Comparison of ENCODE assay signal across 10 cellular contexts in the genomic region with DNA sequence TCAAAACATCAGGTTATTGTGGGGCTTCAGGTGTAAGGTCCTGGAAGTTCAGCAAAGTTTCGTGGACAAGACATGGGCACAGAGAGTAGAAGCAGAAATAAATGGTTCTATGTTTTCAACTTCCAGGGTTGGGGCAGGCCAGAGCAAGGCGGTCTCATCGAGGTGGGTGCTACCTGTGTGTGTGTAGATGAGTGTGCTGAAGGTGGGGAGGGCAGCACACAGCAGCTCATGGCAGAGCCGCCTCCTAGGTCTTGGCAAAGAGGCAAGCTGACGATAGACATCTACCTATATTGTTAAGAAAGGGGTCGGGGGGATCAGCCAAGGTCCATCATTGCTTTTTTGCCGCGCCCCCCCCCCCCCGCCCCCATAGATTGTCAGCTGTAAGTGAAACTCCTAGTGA. TPM values are rescaled to one million over a fixed set of nuclear protein-coding genes. Genes with fewer than 3 reads are reported as not detected.
DNase-seq lines count a peak whose midpoint lies in the region; ATAC-seq, FAIRE-seq and TF ChIP-seq lines count a peak whose summit lies in the region.
"Had no signal": no experiment of that assay in that cellular context is flagged by ENCODE, and none has a peak within 500 bp of the region (broad histone marks: within the 10 kb centered on the region; RNA-seq: fewer than 3 reads in every experiment).

No MANE protein-coding gene starts in this region.

- H3K4me3 Mint-ChIP-seq in nephron progenitor cell, result no peak overlapping the region

- H3K27me3 ChIP-seq in AG04450 (ENCODE audit: control insufficient read depth, insufficient read depth, low read length), result no peaks in the 10 kb centered on the region
- no peaks in the 10 kb centered on the region for H3K27me3 ChIP-seq in HCT116 (ENCODE audit: insufficient read depth, low read length)
- no peaks in the 10 kb centered on the region for H3K27me3 ChIP-seq in K562 (ENCODE audit: control insufficient read depth in 2 of 2, insufficient read depth in 2 of 2, low read length in 2 of 2)

- intact Hi-C loops in HCT116 (cut with micrococcal nuclease) (loop anchor here (2.0 to 10.0 kb wide), 3 partner anchors 185 to 645 kb away; no protein-coding TSS in a partner anchor), K562 (cut with micrococcal nuclease) (loop anchor here (1.0 to 5.0 kb wide), 2 partner anchors 167 to 185 kb away; a partner anchor contains a TSS)

- POLR2A ChIA-PET in AG04450 (lab: Yijun Ruan, JAX), result no interaction called here
- POLR2A ChIA-PET in HCT116 (lab: Charles Lee), result no interaction called here
- POLR2A ChIA-PET in K562 (lab: Yijun Ruan, JAX), result interaction anchor here (1.1 to 1.2 kb wide), 2 partner anchors 11 to 52 kb away, joined by 3 to 5 read pairs; a partner anchor contains a TSS

- H3K36me3 Mint-ChIP-seq in nephron progenitor cell (ENCODE audit: low read depth), result peaks cover 25% of the 10 kb centered on the region

- TF ChIP-seq POLR2A in HCT116 (IDR thresholded peaks at IDR 0.05; ENCODE audit: borderline replicate concordance, extremely low read depth, insufficient read depth, insufficient read length), result no peak
- no peak for TF ChIP-seq POLR2A in K562 (conservative IDR thresholded peaks at IDR 0.05)

- peaks cover 16 to 50% of the 10 kb centered on the region in 2 experiments for H3K4me1 ChIP-seq in HCT116 (ENCODE audit: control insufficient read depth in 1 of 2, insufficient read depth in 2 of 2, low read length in 2 of 2)
- H3K4me1 ChIP-seq in K562 (replicated peaks in 1 of 2; ENCODE audit: control insufficient read depth in 2 of 2, insufficient read depth in 2 of 2, low read length in 2 of 2), result peaks cover 16 to 26% of the 10 kb centered on the region in 2 experiments

- H3K9ac ChIP-seq in HCT116 (ENCODE audit: low read length) (no peak overlapping the region), K562 (ENCODE audit: insufficient read depth in 1 of 2, low read depth in 2 of 2, low read length in 2 of 2) (peak overlapping the region in 1 of 2 experiments; percentile 78; a peak in 2 of 4 replicates)

- ATAC-seq in HCT116 (no peak), K562 (no peak), HG02852 (IDR thresholded peaks at IDR 0.05; ENCODE audit: unreplicated experiment) (no peak), GM21526 (IDR thresholded peaks at IDR 0.05; ENCODE audit: low FRiP score, unreplicated experiment) (no peak)

- no peaks in the 10 kb centered on the region for H3K9me1 ChIP-seq in K562 (ENCODE audit: control insufficient read depth, insufficient read depth, low read length)

- no peaks in the 10 kb centered on the region; the same call in 1 of the 2 replicates for H3K9me3 ChIP-seq in AG04450 (ENCODE audit: control insufficient read depth, insufficient read depth, low read length)
- H3K9me3 ChIP-seq in HCT116 (ENCODE audit: control insufficient read depth in 1 of 2, insufficient read depth in 1 of 2, low read depth in 1 of 2, low read length in 2 of 2), result no peaks in the 10 kb centered on the region
- no peaks in the 10 kb centered on the region for H3K9me3 ChIP-seq in K562 (replicated peaks; ENCODE audit: control insufficient read depth, insufficient read depth, low read depth, low read length)

- H3K36me3 ChIP-seq in HCT116 (ENCODE audit: control insufficient read depth in 1 of 2, insufficient read depth in 2 of 2, low read length in 2 of 2) (peaks cover 9 to 13% of the 10 kb centered on the region in 2 experiments; a peak in 3 of 4 replicates), K562 (ENCODE audit: control insufficient read depth, insufficient read depth, low read length) (peaks cover 58% of the 10 kb centered on the region)

- in situ Hi-C loops in K562 (cut with MboI), result no loop called here

- peak overlapping the region; percentile 95 for H3K27ac Mint-ChIP-seq in nephron progenitor cell

- H3K4me2 ChIP-seq in HCT116 (ENCODE audit: low read length) (peak overlapping the region; percentile 92), K562 (ENCODE audit: insufficient read depth, low read length) (no peak overlapping the region)

- TF ChIP-seq EP300 in K562 (IDR thresholded peaks at IDR 0.05; ENCODE audit: low read length), result no peak

- peaks cover 64% of the 10 kb centered on the region for H3K4me1 Mint-ChIP-seq in nephron progenitor cell

- no peaks in the 10 kb centered on the region for H3K9me2 ChIP-seq in HCT116 (ENCODE audit: insufficient read depth)

- H3K27ac ChIP-seq in AG04450 (ENCODE audit: low read depth, low read length) (peak overlapping the region; percentile 57), HCT116 (ENCODE audit: low read depth, low read length) (no peak overlapping the region), K562 (ENCODE audit: extremely low read depth, low read depth, low read length) (peak overlapping the region; percentile 16; the same call in 1 of the 3 replicates)

- no peaks in the 10 kb centered on the region for H4K20me1 ChIP-seq in HCT116 (ENCODE audit: insufficient read depth)
- H4K20me1 ChIP-seq in K562 (replicated peaks; ENCODE audit: control insufficient read depth, insufficient read depth, low read length), result peaks cover 10% of the 10 kb centered on the region; the same call in 1 of the 2 replicates

- no peaks in the 10 kb centered on the region for H3K9me3 Mint-ChIP-seq in nephron progenitor cell

- H3K4me3 ChIP-seq in AG04450 (ENCODE audit: low read depth, low read length), result no peak overlapping the region
- H3K4me3 ChIP-seq in HCT116 (replicated peaks in 1 of 2; ENCODE audit: low read depth in 1 of 2, low read length in 2 of 2), result no peak overlapping the region
- no peak overlapping the region for H3K4me3 ChIP-seq in K562

- no peak for DNase-seq in AG04450 (ENCODE audit: low read depth, low spot score)
- no peak for DNase-seq in HCT116 (ENCODE audit: low read depth, low spot score)
- DNase-seq in K562 (ENCODE audit: extremely low read depth in 1 of 4, low spot score in 3 of 4), result no peak
- no peak for DNase-seq in nephron progenitor cell
- DNase-seq in NCI-H774 (lab: John Stamatoyannopoulos, UW), result no peak
- no peak for DNase-seq in NCI-H1417 treated with DMSO at 0.1 percent for 48 hours (lab: John Stamatoyannopoulos, UW)
- DNase-seq: effector CD8-positive, alpha-beta T cell had no signal

- peaks cover 13% of the 10 kb centered on the region for H3K79me2 ChIP-seq in HCT116 (ENCODE audit: insufficient read depth, low read length)
- peaks cover 33% of the 10 kb centered on the region for H3K79me2 ChIP-seq in K562 (ENCODE audit: control insufficient read depth, insufficient read depth, low read length)

- BruUV-seq in HCT116 (replicated peaks; lab: Mats Ljungman, UMichigan) (no TSS peak), K562 (replicated peaks; lab: Mats Ljungman, UMichigan) (no TSS peak)

- TF ChIP-seq CTCF in AG04450 (IDR thresholded peaks at IDR 0.05; ENCODE audit: low read depth, low read length), result no peak
- TF ChIP-seq CTCF in HCT116 (IDR thresholded peaks at IDR 0.05 in 2 of 3, conservative IDR thresholded peaks at IDR 0.05 in 1 of 3; ENCODE audit: borderline replicate concordance in 1 of 3, insufficient read depth in 1 of 3, low read depth in 2 of 3, low read length in 2 of 3), result no peak
- TF ChIP-seq CTCF in K562 (IDR thresholded peaks at IDR 0.05 in 2 of 3, conservative IDR thresholded peaks at IDR 0.05 in 1 of 3; ENCODE audit: insufficient read depth in 2 of 3, low read depth in 1 of 3, low read length in 3 of 3), result no peak
- TF ChIP-seq CTCF in nephron progenitor cell (IDR thresholded peaks at IDR 0.05), result no peak

- FAIRE-seq in K562 (lab: Jason Lieb, UNC), result no peak
- FAIRE-seq: H1 had no signal

- 84% methylated on average over 8 of the region's 9 CpGs for WGBS in K562 (ENCODE audit: insufficient coverage, low coverage, missing lambda C conversion rate)

- TF ChIP-seq RAD21 in HCT116 (IDR thresholded peaks at IDR 0.05; ENCODE audit: low read depth), result no peak
- no peak for TF ChIP-seq RAD21 in K562 (CRISPR knock-in tag; conservative IDR thresholded peaks at IDR 0.05 in 1 of 2, IDR thresholded peaks at IDR 0.05 in 1 of 2)

- no peak overlapping the region for H2AFZ ChIP-seq in HCT116 (ENCODE audit: low read depth, low read length, poor library complexity, severe bottlenecking)
- no peak overlapping the region for H2AFZ ChIP-seq in K562 (ENCODE audit: low read depth, low read length)

- CTCF ChIA-PET in AG04450 (lab: Charles Lee) (interaction anchor here (0.9 to 2.8 kb wide), 4 partner anchors 10 to 189 kb away, joined by 3 to 22 read pairs (median 6); no protein-coding TSS in a partner anchor), HCT116 (lab: Charles Lee) (interaction anchor here (1.1 kb wide), 1 partner anchor 186 kb away, joined by 3 read pairs; no protein-coding TSS in a partner anchor), K562 (lab: Yijun Ruan, JAX; ENCODE audit: low intra/inter-chr PET ratio) (no interaction called here)

- H3K27me3 Mint-ChIP-seq in nephron progenitor cell (ENCODE audit: low read depth, poor library complexity), result no peaks in the 10 kb centered on the region

- RAD21 ChIA-PET in HCT116 (lab: Charles Lee; ENCODE audit: low non-redundant PET in 1 of 2, low total read pairs in 2 of 2, uncharacterized antibody in 2 of 2, unreplicated experiment in 2 of 2), result no interaction called here

RNA-seq across cellular contexts. Expression of a gene that starts 3.8 kb away (rescaled TPM):
- polyA plus RNA-seq in AG04450 (2011; rRNA removed), result 35.4 and 38.8 TPM in 2 replicates
- polyA minus RNA-seq in AG04450 (2011; rRNA and poly(A)+ RNA removed), result 12.2 and 15.5 TPM in 2 replicates
- 13.5 TPM for total RNA-seq in HCT116 (2021; ENCODE audit: unreplicated experiment)
- 16.5 and 19.4 TPM in 2 replicates for polyA plus RNA-seq in HCT116 (2012)
- 54.0 and 133 TPM in 2 replicates for total RNA-seq in K562 (2011; cell fraction: chromatin; rRNA removed; ENCODE audit: low replicate concordance)
- total RNA-seq in K562 (2011; cell fraction: nucleolus; rRNA removed), result 129 and 138 TPM in 2 replicates
- total RNA-seq in K562 (2011; cell fraction: nucleoplasm; rRNA removed), result 74.5 and 88.1 TPM in 2 replicates
- total RNA-seq in K562 (2014; rRNA removed), result 61.1 and 72.5 TPM in 2 replicates
- 16.8 and 21.2 TPM in 2 replicates for total RNA-seq in K562 (2014; rRNA removed; fragmentation: Illumina TruSeq; extraction: Trizol)
- 21.1 and 22.2 TPM in 2 replicates for total RNA-seq in K562 (2015; rRNA removed; fragmentation: Illumina TruSeq; extraction: Trizol)
- 52.5 and 56.7 TPM in 2 replicates for total RNA-seq in K562 (2021)
- polyA plus RNA-seq in K562 (2011; rRNA removed), result 70.4 and 85.1 TPM in 2 replicates
- 83.0 and 103 TPM in 2 replicates for polyA plus RNA-seq in K562 (2011; cell fraction: cytosol; rRNA removed)
- polyA plus RNA-seq in K562 (2011; cell fraction: nucleus; rRNA removed), result 376 and 417 TPM in 2 replicates
- polyA plus RNA-seq in K562 (2012), result 48.9 and 65.7 TPM in 2 replicates
- 34.8 and 40.4 TPM in 2 replicates for polyA plus RNA-seq in K562 (2014; fragmentation: Illumina TruSeq; extraction: Trizol)
- polyA plus RNA-seq in K562 (2014; fragmentation: Nextera tagmentation; extraction: Ambion mirVana), result 10 to 100 TPM; 13.9 to 15.7 TPM
- polyA plus RNA-seq in K562 (2014; rRNA removed), result 107 TPM in 2 replicates
- polyA minus RNA-seq in K562 (2011; rRNA and poly(A)+ RNA removed), result 15.0 and 17.4 TPM in 2 replicates
- polyA minus RNA-seq in K562 (2011; cell fraction: cytosol; rRNA and poly(A)+ RNA removed), result 10.5 and 14.7 TPM in 2 replicates
- polyA minus RNA-seq in K562 (2011; cell fraction: nucleus; rRNA and poly(A)+ RNA removed), result 32.3 and 39.1 TPM in 2 replicates

RNA-seq across cellular contexts. Expression of a gene that starts 3.9 kb away (rescaled TPM):
- polyA plus RNA-seq in AG04450 (2011; rRNA removed) (135 and 158 TPM in 2 replicates), K562 (2011; rRNA removed) (306 and 340 TPM in 2 replicates), K562 (2014; fragmentation: Illumina TruSeq; extraction: Trizol) (313 and 379 TPM in 2 replicates), K562 (2014; fragmentation: Nextera tagmentation; extraction: Ambion mirVana) (10 to 100 TPM; 40.1 to 63.7 TPM), K562 (2014; rRNA removed) (484 and 583 TPM in 2 replicates)
- polyA minus RNA-seq in AG04450 (2011; rRNA and poly(A)+ RNA removed), result 84.1 and 108 TPM in 2 replicates
- total RNA-seq in HCT116 (2021; ENCODE audit: unreplicated experiment) (223 TPM), K562 (2014; rRNA removed) (330 and 397 TPM in 2 replicates), K562 (2014; rRNA removed; fragmentation: Illumina TruSeq; extraction: Trizol) (240 and 288 TPM in 2 replicates), K562 (2015; rRNA removed; fragmentation: Illumina TruSeq; extraction: Trizol) (336 and 342 TPM in 2 replicates), K562 (2021) (357 and 376 TPM in 2 replicates)
- polyA plus RNA-seq in HCT116 (2012), result 181 and 221 TPM in 2 replicates
- 48.2 and 87.9 TPM in 2 replicates for total RNA-seq in K562 (2011; cell fraction: chromatin; rRNA removed; ENCODE audit: low replicate concordance)
- total RNA-seq in K562 (2011; cell fraction: nucleolus; rRNA removed), result 113 and 136 TPM in 2 replicates
- total RNA-seq in K562 (2011; cell fraction: nucleoplasm; rRNA removed), result 88.0 and 98.6 TPM in 2 replicates
- polyA plus RNA-seq in K562 (2011; cell fraction: cytosol; rRNA removed), result 419 and 903 TPM in 2 replicates
- polyA plus RNA-seq in K562 (2011; cell fraction: nucleus; rRNA removed), result 140 and 180 TPM in 2 replicates
- polyA plus RNA-seq in K562 (2012), result 250 and 264 TPM in 2 replicates
- polyA minus RNA-seq in K562 (2011; rRNA and poly(A)+ RNA removed), result 122 and 169 TPM in 2 replicates
- 115 and 142 TPM in 2 replicates for polyA minus RNA-seq in K562 (2011; cell fraction: cytosol; rRNA and poly(A)+ RNA removed)
- 52.6 and 54.7 TPM in 2 replicates for polyA minus RNA-seq in K562 (2011; cell fraction: nucleus; rRNA and poly(A)+ RNA removed)

RNA-seq across cellular contexts. Expression of a gene that starts 12.0 kb away (rescaled TPM):
- polyA plus RNA-seq in AG04450 (2011; rRNA removed), result 2.8 and 2.9 TPM in 2 replicates
- 1.8 and 2.2 TPM in 2 replicates for polyA minus RNA-seq in AG04450 (2011; rRNA and poly(A)+ RNA removed)
- total RNA-seq in HCT116 (2021; ENCODE audit: unreplicated experiment), result 37.6 TPM
- polyA plus RNA-seq in HCT116 (2012), result 30.5 and 37.0 TPM in 2 replicates
- total RNA-seq in K562 (2011; cell fraction: chromatin; rRNA removed; ENCODE audit: low replicate concordance), result 16.1 and 35.8 TPM in 2 replicates
- total RNA-seq in K562 (2011; cell fraction: nucleolus; rRNA removed), result 30.9 and 32.9 TPM in 2 replicates
- 25.8 and 34.4 TPM in 2 replicates for total RNA-seq in K562 (2011; cell fraction: nucleoplasm; rRNA removed)
- 18.2 and 19.5 TPM in 2 replicates for total RNA-seq in K562 (2014; rRNA removed)
- 0.65 and 0.83 TPM in 2 replicates for total RNA-seq in K562 (2014; rRNA removed; fragmentation: Illumina TruSeq; extraction: Trizol)
- total RNA-seq in K562 (2015; rRNA removed; fragmentation: Illumina TruSeq; extraction: Trizol), result 4.5 and 6.1 TPM in 2 replicates
- 12.0 and 16.2 TPM in 2 replicates for total RNA-seq in K562 (2021)
- 5.2 and 13.6 TPM in 2 replicates for polyA plus RNA-seq in K562 (2011; rRNA removed)
- polyA plus RNA-seq in K562 (2011; cell fraction: cytosol; rRNA removed), result 9.9 and 15.2 TPM in 2 replicates
- polyA plus RNA-seq in K562 (2011; cell fraction: nucleus; rRNA removed), result 81.7 and 87.5 TPM in 2 replicates
- polyA plus RNA-seq in K562 (2012), result 9.2 and 20.7 TPM in 2 replicates
- polyA plus RNA-seq in K562 (2014; fragmentation: Illumina TruSeq; extraction: Trizol), result 1.8 and 4.5 TPM in 2 replicates
- under 1 TPM; 0.28 to 0.59 TPM for polyA plus RNA-seq in K562 (2014; fragmentation: Nextera tagmentation; extraction: Ambion mirVana)
- polyA plus RNA-seq in K562 (2014; rRNA removed), result 22.8 and 24.8 TPM in 2 replicates
- polyA minus RNA-seq in K562 (2011; rRNA and poly(A)+ RNA removed), result 1.8 and 1.9 TPM in 2 replicates
- 1.2 and 4.6 TPM in 2 replicates for polyA minus RNA-seq in K562 (2011; cell fraction: cytosol; rRNA and poly(A)+ RNA removed)
- polyA minus RNA-seq in K562 (2011; cell fraction: nucleus; rRNA and poly(A)+ RNA removed), result 12.3 and 14.9 TPM in 2 replicates

RNA-seq across cellular contexts. Expression of a gene that starts 51.8 kb away (rescaled TPM):
- 150 and 212 TPM in 2 replicates for polyA plus RNA-seq in AG04450 (2011; rRNA removed)
- polyA minus RNA-seq in AG04450 (2011; rRNA and poly(A)+ RNA removed), result 183 and 249 TPM in 2 replicates
- 128 TPM for total RNA-seq in HCT116 (2021; ENCODE audit: unreplicated experiment)
- polyA plus RNA-seq in HCT116 (2012), result 233 and 234 TPM in 2 replicates
- total RNA-seq in K562 (2011; cell fraction: chromatin; rRNA removed; ENCODE audit: low replicate concordance), result 108 and 260 TPM in 2 replicates
- 422 and 429 TPM in 2 replicates for total RNA-seq in K562 (2011; cell fraction: nucleolus; rRNA removed)
- 240 and 283 TPM in 2 replicates for total RNA-seq in K562 (2011; cell fraction: nucleoplasm; rRNA removed)
- 200 and 216 TPM in 2 replicates for total RNA-seq in K562 (2014; rRNA removed)
- total RNA-seq in K562 (2014; rRNA removed; fragmentation: Illumina TruSeq; extraction: Trizol), result 69.3 and 110 TPM in 2 replicates
- 179 and 196 TPM in 2 replicates for total RNA-seq in K562 (2015; rRNA removed; fragmentation: Illumina TruSeq; extraction: Trizol)
- 130 and 136 TPM in 2 replicates for total RNA-seq in K562 (2021)
- 119 and 150 TPM in 2 replicates for polyA plus RNA-seq in K562 (2011; rRNA removed)
- 299 and 407 TPM in 2 replicates for polyA plus RNA-seq in K562 (2011; cell fraction: cytosol; rRNA removed)
- 207 and 224 TPM in 2 replicates for polyA plus RNA-seq in K562 (2011; cell fraction: nucleus; rRNA removed)
- polyA plus RNA-seq in K562 (2012), result 176 and 216 TPM in 2 replicates
- polyA plus RNA-seq in K562 (2014; fragmentation: Illumina TruSeq; extraction: Trizol), result 241 and 254 TPM in 2 replicates
- polyA plus RNA-seq in K562 (2014; fragmentation: Nextera tagmentation; extraction: Ambion mirVana), result 1 to 10 TPM; 2.7 to 8.5 TPM
- 196 and 235 TPM in 2 replicates for polyA plus RNA-seq in K562 (2014; rRNA removed)
- 113 and 151 TPM in 2 replicates for polyA minus RNA-seq in K562 (2011; rRNA and poly(A)+ RNA removed)
- polyA minus RNA-seq in K562 (2011; cell fraction: cytosol; rRNA and poly(A)+ RNA removed), result 150 and 163 TPM in 2 replicates
- polyA minus RNA-seq in K562 (2011; cell fraction: nucleus; rRNA and poly(A)+ RNA removed), result 76.1 and 108 TPM in 2 replicates

RNA-seq across cellular contexts. Expression of a gene that starts 58.0 kb away (rescaled TPM):
- polyA plus RNA-seq in AG04450 (2011; rRNA removed) (2.6 and 4.4 TPM in 2 replicates), K562 (2011; rRNA removed) (21.2 and 40.8 TPM in 2 replicates), K562 (2014; fragmentation: Illumina TruSeq; extraction: Trizol) (42.0 and 46.3 TPM in 2 replicates), K562 (2014; fragmentation: Nextera tagmentation; extraction: Ambion mirVana) (1 to 10 TPM in 1 of 2 experiments, under 1 TPM in 1; 0.28 to 1.3 TPM), K562 (2014; rRNA removed) (75.9 and 101 TPM in 2 replicates)
- polyA minus RNA-seq in AG04450 (2011; rRNA and poly(A)+ RNA removed), result 1.4 and 4.7 TPM in 2 replicates
- total RNA-seq in HCT116 (2021; ENCODE audit: unreplicated experiment) (9.4 TPM), K562 (2014; rRNA removed) (63.1 and 86.1 TPM in 2 replicates), K562 (2014; rRNA removed; fragmentation: Illumina TruSeq; extraction: Trizol) (6.3 and 10.5 TPM in 2 replicates), K562 (2015; rRNA removed; fragmentation: Illumina TruSeq; extraction: Trizol) (34.5 and 38.8 TPM in 2 replicates), K562 (2021) (50.3 and 55.4 TPM in 2 replicates)
- 12.3 and 12.9 TPM in 2 replicates for polyA plus RNA-seq in HCT116 (2012)
- 35.8 and 98.9 TPM in 2 replicates for total RNA-seq in K562 (2011; cell fraction: chromatin; rRNA removed; ENCODE audit: low replicate concordance)
- 87.6 and 104 TPM in 2 replicates for total RNA-seq in K562 (2011; cell fraction: nucleolus; rRNA removed)
- total RNA-seq in K562 (2011; cell fraction: nucleoplasm; rRNA removed), result 52.4 and 57.0 TPM in 2 replicates
- 54.2 and 98.9 TPM in 2 replicates for polyA plus RNA-seq in K562 (2011; cell fraction: cytosol; rRNA removed)
- polyA plus RNA-seq in K562 (2011; cell fraction: nucleus; rRNA removed), result 174 and 232 TPM in 2 replicates
- polyA plus RNA-seq in K562 (2012), result 40.9 and 53.0 TPM in 2 replicates
- 11.5 and 13.6 TPM in 2 replicates for polyA minus RNA-seq in K562 (2011; rRNA and poly(A)+ RNA removed)
- 20.3 and 24.8 TPM in 2 replicates for polyA minus RNA-seq in K562 (2011; cell fraction: cytosol; rRNA and poly(A)+ RNA removed)
- 49.7 and 64.5 TPM in 2 replicates for polyA minus RNA-seq in K562 (2011; cell fraction: nucleus; rRNA and poly(A)+ RNA removed)
